In genomic region chr10:84008878-84009277, GRCh38 we compare ENCODE assay signal across 8 cellular contexts.
DNase-seq lines count a peak whose midpoint lies in the region; ATAC-seq and TF ChIP-seq lines count a peak whose summit lies in the region.

No MANE protein-coding gene starts in this region.

- no peak overlapping the region for H2AFZ ChIP-seq in PC-3 (ENCODE audit: low read length)

- no peak overlapping the region for H3K27ac Mint-ChIP-seq in HFFc6

- no peaks in the 10 kb centered on the region for H3K4me1 Mint-ChIP-seq in HFFc6 (ENCODE audit: low read depth)

- ATAC-seq in PC-3: no peak

- H3K27ac ChIP-seq in PC-3 (ENCODE audit: low read length): no peak overlapping the region
- H3K27ac ChIP-seq in dorsolateral prefrontal cortex: no peak overlapping the region

- H3K27me3 ChIP-seq in PC-3 (ENCODE audit: low read length) (no peaks in the 10 kb centered on the region), dorsolateral prefrontal cortex (peaks cover 0 to 5% (median 0%) of the 10 kb centered on the region in 45 donors)

- intact Hi-C loops in PC-3 (cut with micrococcal nuclease): no loop called here
- intact Hi-C loops in dorsolateral prefrontal cortex (cut with DNase I): no loop called here

- H3K4me3 ChIP-seq in PC-3 (ENCODE audit: low read length) (no peak overlapping the region), dorsolateral prefrontal cortex (no peak overlapping the region)

- peak; percentile 13 for DNase-seq in activated naive CD4-positive, alpha-beta T cell treated with Interleukin-2 at 50 U/mL for 16 hours
- DNase-seq in activated naive CD4-positive, alpha-beta T cell treated with anti-CD3 and anti-CD28 coated beads, Interleukin-2, amount 50 U/mL, for 16 hours: no peak
- no peak for DNase-seq in HFFc6
- peak; percentile 17 for DNase-seq in PC-3
- no peak for DNase-seq in dorsolateral prefrontal cortex
- peak; percentile 32 for DNase-seq in stimulated activated CD4-positive, alpha-beta T cell treated with anti-CD3 and anti-CD28 coated beads, Interleukin-1b, Interleukin-23, amount 100 ng/mL, for 48 hours
- DNase-seq in NCI-H1436 (lab: John Stamatoyannopoulos, UW): no peak
- no peak for DNase-seq in cerebellar nuclear complex (lab: John Stamatoyannopoulos, UW)

- H3K9ac ChIP-seq in PC-3 (ENCODE audit: low read length): no peak overlapping the region

- no peaks in the 10 kb centered on the region for H3K4me1 ChIP-seq in PC-3 (ENCODE audit: insufficient read depth, low read length)

- H3K9me3 ChIP-seq in PC-3 (ENCODE audit: low read length): no peaks in the 10 kb centered on the region

- no peaks in the 10 kb centered on the region for H3K9me2 ChIP-seq in PC-3 (replicated peaks; ENCODE audit: low read length)

- POLR2A ChIA-PET in PC-3 (lab: Charles Lee; ENCODE audit: unreplicated experiment): no interaction called here

- H3K27me3 Mint-ChIP-seq in HFFc6 (ENCODE audit: insufficient read depth): 0 out of 2 replicates have a peak, but pooled peaks cover 2% of the 10 kb centered on the region

- no peaks in the 10 kb centered on the region; the same call in 1 of the 2 replicates for H3K36me3 ChIP-seq in PC-3 (ENCODE audit: low read depth, low read length)

- no TSS peak for BruUV-seq in PC-3 (replicated peaks; lab: Mats Ljungman, UMichigan)

- H3K9me3 Mint-ChIP-seq in HFFc6: peaks cover 16% of the 10 kb centered on the region

- H3K36me3 Mint-ChIP-seq in HFFc6 (ENCODE audit: low read depth): 0 out of 2 replicates have a peak, but pooled peaks cover 4% of the 10 kb centered on the region

- no peaks in the 10 kb centered on the region for H4K20me1 ChIP-seq in PC-3 (ENCODE audit: low read length)

- no peaks in the 10 kb centered on the region for H3F3A ChIP-seq in PC-3 (ENCODE audit: low read length, unreplicated experiment)

- H3K4me2 ChIP-seq in PC-3 (ENCODE audit: low read length): no peak overlapping the region

- TF ChIP-seq CTCF in HFFc6 (IDR thresholded peaks at IDR 0.05) (peak; percentile 75), PC-3 (conservative IDR thresholded peaks at IDR 0.05; ENCODE audit: low read depth, low read length) (peak; percentile 67), dorsolateral prefrontal cortex (IDR thresholded peaks at IDR 0.05 in 54 of 56, conservative IDR thresholded peaks at IDR 0.05 in 2 of 56; ENCODE audit: low read depth in 1 of 56, partially characterized antibody in 56 of 56) (peak in 54 of 56 donors; percentile 15 to 64 (median 51))

- no peaks in the 10 kb centered on the region for H3K79me2 ChIP-seq in PC-3 (ENCODE audit: low read length)

- H3K4me3 Mint-ChIP-seq in HFFc6: no peak overlapping the region

- CTCF ChIA-PET in PC-3 (lab: Charles Lee): no interaction called here

Comparison
In these comparisons a context has a peak if more than half of its experiments do, and no peak if none do; other contexts are left out.
1. DNase-seq: peak in activated naive CD4-positive, alpha-beta T cell treated with Interleukin-2 at 50 U/mL for 16 hours (single experiment), PC-3 (single experiment) and stimulated activated CD4-positive, alpha-beta T cell treated with anti-CD3 and anti-CD28 coated beads, Interleukin-1b, Interleukin-23, amount 100 ng/mL, for 48 hours (single experiment); none in activated naive CD4-positive, alpha-beta T cell treated with anti-CD3 and anti-CD28 coated beads, Interleukin-2, amount 50 U/mL, for 16 hours (single experiment), HFFc6 (single experiment), dorsolateral prefrontal cortex (0 of 10), NCI-H1436 (single experiment) and cerebellar nuclear complex (0 of 2).
2. Peak in every context shown above with its lines, with median percentiles within 50 percentile points of each other: CTCF ChIP-seq.